In the genomic region with DNA sequence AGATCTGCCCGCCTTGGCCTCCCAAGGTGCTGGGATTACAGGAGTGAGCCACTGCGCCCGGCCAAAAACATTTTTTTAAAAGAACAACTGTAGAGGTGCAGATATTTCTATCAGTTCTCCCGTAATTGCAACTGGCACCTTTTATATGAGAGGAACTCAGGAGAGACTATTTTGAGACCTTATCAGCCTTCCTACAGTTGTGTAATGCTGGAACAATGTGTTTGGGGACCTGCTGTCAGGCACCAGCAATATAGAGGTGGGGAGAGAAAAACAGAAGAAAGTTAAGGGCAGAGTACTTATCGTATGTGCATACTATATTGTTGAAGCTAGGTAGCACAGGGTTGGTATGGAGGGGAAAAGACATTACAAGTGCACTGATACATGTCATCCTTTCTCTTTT, we compare ENCODE assay signal across 31 cellular contexts.
"Had no signal": no experiment of that assay in that cellular context is flagged by ENCODE, and none has a peak within 500 bp of the region (broad histone marks: within the 10 kb centered on the region; RNA-seq: fewer than 3 reads in every experiment).

No MANE protein-coding gene starts in this region.

- H3K4me3 ChIP-seq: adrenal gland, body of pancreas, coronary artery, dorsolateral prefrontal cortex had no signal

- H3K4me1 ChIP-seq: adrenal gland, body of pancreas had no signal

- H3K36me3 Mint-ChIP-seq: activated CD4-positive, alpha-beta memory T cell treated with anti-CD3 and anti-CD28 coated beads for 36 hours; activated CD8-positive, alpha-beta memory T cell treated with anti-CD3 and anti-CD28 coated beads, Interleukin-2, amount 10 ng/mL, durations not matched to agents 7 days and 5 days; activated naive CD4-positive, alpha-beta T cell treated with anti-CD3 and anti-CD28 coated beads, Interleukin-2, amount 50 U/mL, for 24 hours; activated naive CD8-positive, alpha-beta T cell treated with anti-CD3 and anti-CD28 coated beads for 36 hours had no signal

- H3K27me3 Mint-ChIP-seq: activated CD4-positive, alpha-beta memory T cell treated with anti-CD3 and anti-CD28 coated beads for 36 hours; activated CD4-positive, alpha-beta T cell treated with anti-CD3 and anti-CD28 coated beads for 36 hours; activated CD4-positive, alpha-beta T cell treated with anti-CD3 and anti-CD28 coated beads, Interleukin-2, amount 10 ng/mL, durations not matched to agents 24 days and 14 days; activated CD8-positive, alpha-beta memory T cell treated with anti-CD3 and anti-CD28 coated beads, Interleukin-2, amount 10 ng/mL, durations not matched to agents 7 days and 5 days; activated naive CD4-positive, alpha-beta T cell treated with anti-CD3 and anti-CD28 coated beads, Interleukin-2, amount 50 U/mL, for 24 hours; activated naive CD8-positive, alpha-beta T cell treated with anti-CD3 and anti-CD28 coated beads for 36 hours; central memory CD8-positive, alpha-beta T cell; dendritic cell treated with granulocyte-macrophage colony-stimulating factor and Interleukin-4, amounts not matched to agents 40 ng/mL and 50 ng/mL, for 4 days had no signal

- H3K27ac Mint-ChIP-seq: activated CD4-positive, alpha-beta memory T cell treated with anti-CD3 and anti-CD28 coated beads for 36 hours; activated CD4-positive, alpha-beta T cell treated with anti-CD3 and anti-CD28 coated beads for 36 hours; activated CD4-positive, alpha-beta T cell treated with anti-CD3 and anti-CD28 coated beads, Interleukin-2, amount 10 ng/mL, durations not matched to agents 24 days and 14 days; activated CD8-positive, alpha-beta memory T cell treated with anti-CD3 and anti-CD28 coated beads, Interleukin-2, amount 10 ng/mL, durations not matched to agents 7 days and 5 days; activated CD8-positive, alpha-beta T cell treated with anti-CD3 and anti-CD28 coated beads, Interleukin-2, amount 10 ng/mL, durations not matched to agents 7 days and 5 days; activated naive CD4-positive, alpha-beta T cell treated with anti-CD3 and anti-CD28 coated beads for 36 hours; activated naive CD4-positive, alpha-beta T cell treated with anti-CD3 and anti-CD28 coated beads, Interleukin-2, amount 50 U/mL, for 24 hours; activated naive CD8-positive, alpha-beta T cell treated with anti-CD3 and anti-CD28 coated beads for 36 hours; activated naive CD8-positive, alpha-beta T cell treated with anti-CD3 and anti-CD28 coated beads, Interleukin-2, amount 50 U/mL, for 24 hours; activated T-helper 1 cell treated with anti-CD3 and anti-CD28 coated beads, Interleukin-12 subunit alpha, Interleukin-12 subunit beta, Interleukin-2, Interleukin-4 antibody, amounts not matched to agents 30 ng/mL and 10 ng/mL and 1 ng/mL, durations not matched to agents 14 hours and 24 hours and 36 hours; activated T-helper 2 cell treated with anti-CD3 and anti-CD28 coated beads, Interferon-gamma antibody, Interleukin-2, Interleukin-4, amounts not matched to agents 10 μg/mL and 5 μg/mL and 100 μg/mL, durations not matched to agents 14 hours and 24 hours and 36 hours; dendritic cell treated with granulocyte-macrophage colony-stimulating factor and Interleukin-4, amounts not matched to agents 40 ng/mL and 50 ng/mL, for 4 days; endodermal cell had no signal

- DNase-seq: activated CD4-positive, alpha-beta memory T cell treated with anti-CD3 and anti-CD28 coated beads for 36 hours; activated CD4-positive, alpha-beta T cell treated with anti-CD3 and anti-CD28 coated beads for 36 hours; activated CD4-positive, alpha-beta T cell treated with anti-CD3 and anti-CD28 coated beads, Interleukin-2, amount 10 ng/mL, durations not matched to agents 24 days and 14 days; activated CD4-positive, CD25-positive, alpha-beta regulatory T cell; activated CD4-positive, CD25-positive, alpha-beta regulatory T cell treated with anti-CD3 and anti-CD28 coated beads, Interleukin-2, amount 50 U/mL, for 72 hours; activated CD8-positive, alpha-beta memory T cell treated with anti-CD3 and anti-CD28 coated beads, Interleukin-2, amount 10 ng/mL, durations not matched to agents 7 days and 5 days; activated CD8-positive, alpha-beta memory T cell treated with anti-CD3 and anti-CD28 coated beads, Interleukin-2, amount 50 U/mL, for 4 hours; activated CD8-positive, alpha-beta T cell treated with anti-CD3 and anti-CD28 coated beads, Interleukin-2, amount 10 ng/mL, durations not matched to agents 7 days and 5 days; activated effector memory CD4-positive, alpha-beta T cell treated with anti-CD3 and anti-CD28 coated beads, Interleukin-2, amount 50 U/mL, for 16 hours; activated naive CD4-positive, alpha-beta T cell treated with anti-CD3 and anti-CD28 coated beads for 36 hours; activated naive CD8-positive, alpha-beta T cell treated with anti-CD3 and anti-CD28 coated beads for 36 hours; activated naive CD8-positive, alpha-beta T cell treated with anti-CD3 and anti-CD28 coated beads, Interleukin-2, amount 50 U/mL, for 24 hours; activated T-cell treated with anti-CD3 and anti-CD28 coated beads, Interleukin-2, amount 50 U/mL, for 1 hour; activated T-cell treated with anti-CD3 and anti-CD28 coated beads, Interleukin-2, amount 50 U/mL, for 48 hours; adrenal gland; amygdala; aorta; body of pancreas; dorsolateral prefrontal cortex; effector memory CD4-positive, alpha-beta T cell; endodermal cell; foreskin fibroblast; T-helper 1 cell; T-helper 2 cell had no signal

- H3K4me3 Mint-ChIP-seq: activated CD4-positive, alpha-beta memory T cell treated with anti-CD3 and anti-CD28 coated beads for 36 hours; activated CD4-positive, alpha-beta T cell treated with anti-CD3 and anti-CD28 coated beads for 36 hours; activated CD4-positive, alpha-beta T cell treated with anti-CD3 and anti-CD28 coated beads, Interleukin-2, amount 10 ng/mL, durations not matched to agents 24 days and 14 days; activated CD8-positive, alpha-beta memory T cell treated with anti-CD3 and anti-CD28 coated beads, Interleukin-2, amount 10 ng/mL, durations not matched to agents 7 days and 5 days; activated CD8-positive, alpha-beta T cell treated with anti-CD3 and anti-CD28 coated beads, Interleukin-2, amount 10 ng/mL, durations not matched to agents 7 days and 5 days; activated naive CD4-positive, alpha-beta T cell treated with anti-CD3 and anti-CD28 coated beads for 36 hours; activated naive CD4-positive, alpha-beta T cell treated with anti-CD3 and anti-CD28 coated beads, Interleukin-2, amount 50 U/mL, for 24 hours; activated naive CD8-positive, alpha-beta T cell treated with anti-CD3 and anti-CD28 coated beads for 36 hours; activated naive CD8-positive, alpha-beta T cell treated with anti-CD3 and anti-CD28 coated beads, Interleukin-2, amount 50 U/mL, for 24 hours; activated T-helper 1 cell treated with anti-CD3 and anti-CD28 coated beads, Interleukin-12 subunit alpha, Interleukin-12 subunit beta, Interleukin-2, Interleukin-4 antibody, amounts not matched to agents 30 ng/mL and 10 ng/mL and 1 ng/mL, durations not matched to agents 14 hours and 24 hours and 36 hours; central memory CD8-positive, alpha-beta T cell; dendritic cell treated with granulocyte-macrophage colony-stimulating factor and Interleukin-4, amounts not matched to agents 40 ng/mL and 50 ng/mL, for 4 days; endodermal cell had no signal

- H3K4me1 Mint-ChIP-seq: activated CD4-positive, alpha-beta T cell treated with anti-CD3 and anti-CD28 coated beads for 36 hours; activated CD4-positive, alpha-beta T cell treated with anti-CD3 and anti-CD28 coated beads, Interleukin-2, amount 10 ng/mL, durations not matched to agents 24 days and 14 days; activated CD8-positive, alpha-beta memory T cell treated with anti-CD3 and anti-CD28 coated beads, Interleukin-2, amount 10 ng/mL, durations not matched to agents 7 days and 5 days; activated naive CD4-positive, alpha-beta T cell treated with anti-CD3 and anti-CD28 coated beads, Interleukin-2, amount 50 U/mL, for 24 hours; activated naive CD8-positive, alpha-beta T cell treated with anti-CD3 and anti-CD28 coated beads for 36 hours; activated naive CD8-positive, alpha-beta T cell treated with anti-CD3 and anti-CD28 coated beads, Interleukin-2, amount 50 U/mL, for 24 hours; central memory CD8-positive, alpha-beta T cell; endodermal cell had no signal

- H3K9me3 ChIP-seq: adrenal gland, body of pancreas had no signal

- H3K36me3 ChIP-seq: adrenal gland had no signal

- H3K27ac ChIP-seq: adrenal gland, body of pancreas, coronary artery, dorsolateral prefrontal cortex had no signal

- H3K27me3 ChIP-seq: adrenal gland, body of pancreas had no signal

- ATAC-seq: activated CD4-positive, alpha-beta T cell treated with anti-CD3 and anti-CD28 coated beads for 36 hours; activated CD8-positive, alpha-beta memory T cell treated with anti-CD3 and anti-CD28 coated beads, Interleukin-2, amount 10 ng/mL, durations not matched to agents 7 days and 5 days; activated CD8-positive, alpha-beta T cell treated with anti-CD3 and anti-CD28 coated beads, Interleukin-2, amount 10 ng/mL, durations not matched to agents 7 days and 5 days; activated naive CD8-positive, alpha-beta T cell treated with anti-CD3 and anti-CD28 coated beads, Interleukin-2, amount 50 U/mL, for 24 hours; body of pancreas; esophagus mucosa had no signal
